8 cellular contexts compared by ENCODE assay signal in the genomic region with DNA sequence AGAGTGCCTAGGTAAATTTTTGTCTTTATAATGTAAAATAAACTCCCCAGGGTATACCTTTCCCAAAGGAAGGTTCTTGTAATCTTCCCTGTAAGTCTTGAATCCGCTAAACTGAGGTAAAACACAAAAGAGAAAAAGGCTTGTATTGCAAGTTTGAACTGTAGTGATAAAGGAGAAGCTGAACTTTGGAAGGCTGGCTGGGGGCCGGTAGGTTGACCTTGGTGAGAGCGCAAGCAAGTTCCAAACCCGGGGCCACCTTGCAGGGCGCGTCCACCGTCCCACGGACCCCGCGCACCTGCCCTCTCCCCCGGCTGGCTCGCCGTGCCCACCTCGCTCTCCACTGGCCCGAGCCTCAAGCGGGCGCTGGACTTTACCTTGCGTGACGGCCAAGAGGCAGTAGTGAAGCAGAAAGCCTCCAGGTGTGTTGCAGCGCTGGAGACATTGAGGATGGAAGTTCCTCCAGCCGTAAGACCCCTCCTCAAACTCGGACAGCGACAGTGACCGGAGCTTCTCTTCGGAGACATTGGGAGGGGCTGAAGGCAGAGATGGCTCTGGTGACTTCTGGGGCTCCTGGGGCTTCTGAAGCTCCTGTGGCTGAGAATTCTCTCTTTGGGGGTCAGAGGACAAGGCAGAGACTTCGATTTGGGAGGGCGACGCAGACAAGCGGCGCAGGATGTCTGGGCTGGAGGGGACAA. TPM values are rescaled to one million over a fixed set of nuclear protein-coding genes. Genes with fewer than 3 reads are reported as not detected.
DNase-seq lines count a peak whose midpoint lies in the region; ATAC-seq, FAIRE-seq and TF ChIP-seq lines count a peak whose summit lies in the region.

No MANE protein-coding gene starts in this region.

- H3K4me1 Mint-ChIP-seq in CD8-positive, alpha-beta memory T cell, result peaks cover 23 to 30% (median 26%) of the 10 kb centered on the region in 3 donors
- H3K4me1 Mint-ChIP-seq in nephron, result peaks cover 15% of the 10 kb centered on the region

- no peak overlapping the region for H4K5ac ChIP-seq in H1 (ENCODE audit: insufficient read length, low read depth, low read length)

- H3K4me2 ChIP-seq in KMS-11 (peak overlapping the region; percentile 99), H1 (ENCODE audit: insufficient read depth in 1 of 2, low read depth in 2 of 2, low read length in 2 of 2) (peak overlapping the region; percentile 84 to 90)

- WGBS in H1 (ENCODE audit: extremely low coverage in 1 of 2, insufficient coverage in 1 of 2, insufficient read length in 1 of 2, insufficient replicate concordance in 2 of 2, low coverage in 1 of 2, low lambda C conversion rate in 2 of 2, missing lambda C conversion rate in 1 of 2), 2 experiments, result 2% methylated on average over 30 of the region's 30 CpGs; no CpG with 5 or more reads in 1 of the 2 experiments

- ATAC-seq in GM21423 (IDR thresholded peaks at IDR 0.05; ENCODE audit: unreplicated experiment), result peak; percentile 2

- H4K8ac ChIP-seq in H1 (ENCODE audit: extremely low read depth, insufficient read depth, low read length), result peak overlapping the region; percentile 65

- TF ChIP-seq RAD21 in H1 (IDR thresholded peaks at IDR 0.05 in 1 of 2, conservative IDR thresholded peaks at IDR 0.05 in 1 of 2; ENCODE audit: low read depth in 2 of 2, low read length in 2 of 2), result no peak

- H3K9ac ChIP-seq in KMS-11 (peak overlapping the region; percentile 45; the same call in 1 of the 2 replicates), H1 (replicated peaks in 1 of 4; ENCODE audit: extremely low read depth in 1 of 4, low read depth in 3 of 4, low read length in 3 of 4) (peak overlapping the region in 3 of 4 experiments; percentile 9 to 48 (median 48); a peak in 4 of 7 replicates)

- DNase-seq in CD8-positive, alpha-beta memory T cell, result no peak
- DNase-seq in H1 (ENCODE audit: low read depth in 1 of 2, low spot score in 2 of 2), result peak in 1 of 2 experiments; percentile 69
- DNase-seq in GF-D8 (lab: John Stamatoyannopoulos, UW), result no peak
- DNase-seq in RKO (ENCODE audit: low spot score), result no peak
- DNase-seq in DMS79 treated with DMSO at 0.1 percent for 48 hours (lab: John Stamatoyannopoulos, UW), result no peak

- H2AK5ac ChIP-seq in H1 (ENCODE audit: low read depth, low read length), result no peak overlapping the region

- H3K27me3 ChIP-seq in CD8-positive, alpha-beta memory T cell (ENCODE audit: insufficient read depth, low read length, poor library complexity, severe bottlenecking), result no peaks in the 10 kb centered on the region
- no peaks in the 10 kb centered on the region for H3K27me3 ChIP-seq in KMS-11 (ENCODE audit: insufficient read depth, low read depth)
- peaks cover 0 to 10% (median 0%) of the 10 kb centered on the region in 4 experiments; a peak in 4 of 7 replicates for H3K27me3 ChIP-seq in H1 (replicated peaks in 1 of 4; ENCODE audit: control insufficient read depth in 3 of 4, extremely low read depth in 1 of 4, insufficient read depth in 3 of 4, low read length in 3 of 4)

- H2BK15ac ChIP-seq in H1 (ENCODE audit: low read length), result no peak overlapping the region

- H3K23me2 ChIP-seq in H1 (ENCODE audit: low read depth, low read length), result peaks cover 15% of the 10 kb centered on the region

- no peaks in the 10 kb centered on the region for H3K9me3 ChIP-seq in CD8-positive, alpha-beta memory T cell (ENCODE audit: low read length)
- H3K9me3 ChIP-seq in H1 (ENCODE audit: insufficient read depth in 2 of 2, low read depth in 1 of 2, low read length in 1 of 2), result no peaks in the 10 kb centered on the region

- no peak overlapping the region for H3K14ac ChIP-seq in H1 (ENCODE audit: insufficient read length)

- POLR2A ChIA-PET in CD8-positive, alpha-beta memory T cell (lab: Charles Lee), result no interaction called here
- POLR2A ChIA-PET in H1 (lab: Charles Lee; ENCODE audit: partially characterized antibody), result interaction anchor here (0.6 to 1.6 kb wide), 3 partner anchors 63 to 1583 kb away, joined by 3 to 4 read pairs (median 3); no protein-coding TSS in a partner anchor

- H3K9me3 Mint-ChIP-seq in CD8-positive, alpha-beta memory T cell, result no peaks in the 10 kb centered on the region
- H3K9me3 Mint-ChIP-seq in nephron, result no peaks in the 10 kb centered on the region

- H3K79me1 ChIP-seq in H1 (ENCODE audit: low read depth, low read length), result no peaks in the 10 kb centered on the region

- TF ChIP-seq POLR2A in H1 (IDR thresholded peaks at IDR 0.05; ENCODE audit: control extremely low read depth in 1 of 2, low read depth in 2 of 2, low read length in 2 of 2), result no peak

- peak overlapping the region; percentile 84 to 98 (median 91) for H3K4me3 Mint-ChIP-seq in CD8-positive, alpha-beta memory T cell
- peak overlapping the region; percentile 82 to 92 (median 85) for H3K4me3 Mint-ChIP-seq in nephron

- H2AFZ ChIP-seq in KMS-11 (ENCODE audit: low read depth) (peak overlapping the region; percentile 96), H1 (ENCODE audit: low read length) (peak overlapping the region; percentile 81)

- H3K27me3 Mint-ChIP-seq in CD8-positive, alpha-beta memory T cell, result peaks cover 2 to 10% of the 10 kb centered on the region in 2 donors
- peaks cover 16% of the 10 kb centered on the region for H3K27me3 Mint-ChIP-seq in nephron (ENCODE audit: low read depth)

- peak overlapping the region; percentile 62; the same call in 1 of the 2 replicates for H2BK5ac ChIP-seq in H1 (ENCODE audit: low read depth, low read length)

- TF ChIP-seq EP300 in H1 (IDR thresholded peaks at IDR 0.05; ENCODE audit: borderline replicate concordance in 1 of 2, low read depth in 2 of 2, low read length in 2 of 2), result no peak

- H3K36me3 ChIP-seq in CD8-positive, alpha-beta memory T cell (ENCODE audit: insufficient read depth, low read length), result no peaks in the 10 kb centered on the region
- no peaks in the 10 kb centered on the region for H3K36me3 ChIP-seq in KMS-11 (ENCODE audit: insufficient read depth)
- H3K36me3 ChIP-seq in H1 (ENCODE audit: control insufficient read depth in 2 of 4, insufficient read depth in 4 of 4, low read length in 3 of 4), result no peaks in the 10 kb centered on the region

- H4K20me1 ChIP-seq in KMS-11 (ENCODE audit: insufficient read depth), result no peaks in the 10 kb centered on the region
- no peaks in the 10 kb centered on the region for H4K20me1 ChIP-seq in H1 (replicated peaks in 1 of 2; ENCODE audit: control insufficient read depth in 1 of 2, insufficient read depth in 2 of 2, low read length in 2 of 2)

- H2BK120ac ChIP-seq in H1 (replicated peaks; ENCODE audit: low read depth, low read length), result peak overlapping the region; percentile 44

- H3K18ac ChIP-seq in H1 (ENCODE audit: extremely low read depth, low read length), result peak overlapping the region; percentile 88

- peak overlapping the region; percentile 91 for H2BK12ac ChIP-seq in H1 (ENCODE audit: low read depth, low read length)

- no peaks in the 10 kb centered on the region for H3K36me3 Mint-ChIP-seq in CD8-positive, alpha-beta memory T cell
- no peaks in the 10 kb centered on the region for H3K36me3 Mint-ChIP-seq in nephron (ENCODE audit: low read depth)

- H3K79me2 ChIP-seq in KMS-11 (ENCODE audit: insufficient read depth, low read depth), result no peaks in the 10 kb centered on the region
- no peaks in the 10 kb centered on the region for H3K79me2 ChIP-seq in H1 (ENCODE audit: control insufficient read depth in 1 of 2, insufficient read depth in 2 of 2, low read length in 2 of 2)

- no peak for FAIRE-seq in H1 (lab: Jason Lieb, UNC)

- CTCF ChIA-PET in CD8-positive, alpha-beta memory T cell (lab: Charles Lee), result no interaction called here
- CTCF ChIA-PET in H1 (lab: Charles Lee; ENCODE audit: partially characterized antibody), result interaction anchor here (0.6 to 2.1 kb wide), 28 partner anchors 9 to 929 kb away, joined by 3 to 12 read pairs (median 4); no protein-coding TSS in a partner anchor

- peak overlapping the region; percentile 92 for H4K91ac ChIP-seq in H1 (replicated peaks; ENCODE audit: insufficient read length, low read length)

- H3K4ac ChIP-seq in H1 (replicated peaks; ENCODE audit: insufficient read length, low read depth, low read length), result peak overlapping the region; percentile 44

- peak overlapping the region; percentile 79 for H3K4me3 ChIP-seq in CD8-positive, alpha-beta memory T cell (ENCODE audit: low read length)
- no peak overlapping the region for H3K4me3 ChIP-seq in KMS-11 (IDR thresholded peaks at IDR 0.05; ENCODE audit: insufficient read depth, low read depth, low read length)
- peak overlapping the region; percentile 41 to 77 (median 74) for H3K4me3 ChIP-seq in H1 (ENCODE audit: extremely low read depth in 1 of 4, insufficient read depth in 2 of 4, low read depth in 3 of 4, low read length in 4 of 4)

- TF ChIP-seq CTCF in KMS-11 (conservative IDR thresholded peaks at IDR 0.05; ENCODE audit: low read depth, low read length), result no peak
- no peak for TF ChIP-seq CTCF in H1 (IDR thresholded peaks at IDR 0.05; ENCODE audit: control extremely low read depth in 1 of 3, insufficient read depth in 1 of 3, low read depth in 1 of 3, low read length in 3 of 3)
- no peak for TF ChIP-seq CTCF in nephron (IDR thresholded peaks at IDR 0.05; ENCODE audit: unreplicated experiment in 3 of 3)

- H3K27ac ChIP-seq in CD8-positive, alpha-beta memory T cell (ENCODE audit: low read depth, low read length), result peak overlapping the region; percentile 59
- H3K27ac ChIP-seq in KMS-11, result peak overlapping the region; percentile 69; the same call in 1 of the 2 replicates
- H3K27ac ChIP-seq in H1 (ENCODE audit: low read depth, low read length), result no peak overlapping the region

- H3K23ac ChIP-seq in H1 (ENCODE audit: insufficient read length), result no peak overlapping the region

- H2BK20ac ChIP-seq in H1 (ENCODE audit: low read length), result peak overlapping the region; percentile 87; the same call in 1 of the 2 replicates

- H3K4me1 ChIP-seq in CD8-positive, alpha-beta memory T cell (ENCODE audit: insufficient read depth, low read length), result peaks cover 9% of the 10 kb centered on the region
- H3K4me1 ChIP-seq in KMS-11 (ENCODE audit: low read depth, poor library complexity, severe bottlenecking) (peaks cover 17% of the 10 kb centered on the region), H1 (replicated peaks in 1 of 4; ENCODE audit: control insufficient read depth in 3 of 4, insufficient read depth in 4 of 4, low read length in 3 of 4) (peaks cover 0 to 7% (median 2%) of the 10 kb centered on the region in 4 experiments; a peak in 2 of 7 replicates)

- H3K56ac ChIP-seq in H1 (replicated peaks; ENCODE audit: insufficient read length, low read depth, low read length), result peak overlapping the region; percentile 17

- H3K27ac Mint-ChIP-seq in CD8-positive, alpha-beta memory T cell, result peak overlapping the region in 7 of 8 donors; percentile 24 to 90 (median 71)
- H3K27ac Mint-ChIP-seq in nephron, result peak overlapping the region; percentile 1 to 70 (median 15)

RNA-seq across cellular contexts. Expression of a gene that starts 0.4 kb away (rescaled TPM):
- total RNA-seq in CD8-positive, alpha-beta memory T cell, result under 1 TPM; 0.09 to 0.11 TPM
- polyA plus RNA-seq in CD8-positive, alpha-beta memory T cell, result 1.2 TPM
- total RNA-seq in H1 (2021; fragmentation: NEBNext Ultra II Directional; extraction: Animal tissue kit (Norgen Biotek cat#: 25700)), result 4.5 and 4.9 TPM in 2 replicates
- polyA plus RNA-seq in H1 (2011; rRNA removed), result 0.80 and 1.3 TPM in 2 replicates
- 1.7 TPM for polyA plus RNA-seq in H1 (2011; cell fraction: cytosol; rRNA removed)
- 0.81 TPM for polyA plus RNA-seq in H1 (2011; cell fraction: nucleus; rRNA removed)
- 1.3 to 2.5 TPM (median 2.0 TPM) in 4 replicates for polyA plus RNA-seq in H1 (2012, experiment 1 of 2)
- 0.21 TPM for polyA plus RNA-seq in H1 (2012, experiment 2 of 2)
- polyA plus RNA-seq in H1 (2013, experiment 1 of 2), result 9.4 TPM
- polyA plus RNA-seq in H1 (2013, experiment 2 of 2), result 10.2 TPM
- 2.5 and 2.8 TPM in 2 replicates for polyA minus RNA-seq in H1 (2011; rRNA and poly(A)+ RNA removed)
- 2.3 TPM for polyA minus RNA-seq in H1 (2011; cell fraction: cytosol; rRNA and poly(A)+ RNA removed)
- 4.5 TPM for polyA minus RNA-seq in H1 (2011; cell fraction: nucleus; rRNA and poly(A)+ RNA removed)
